ENCODE assay signal across 1 cellular context in the genomic region with DNA sequence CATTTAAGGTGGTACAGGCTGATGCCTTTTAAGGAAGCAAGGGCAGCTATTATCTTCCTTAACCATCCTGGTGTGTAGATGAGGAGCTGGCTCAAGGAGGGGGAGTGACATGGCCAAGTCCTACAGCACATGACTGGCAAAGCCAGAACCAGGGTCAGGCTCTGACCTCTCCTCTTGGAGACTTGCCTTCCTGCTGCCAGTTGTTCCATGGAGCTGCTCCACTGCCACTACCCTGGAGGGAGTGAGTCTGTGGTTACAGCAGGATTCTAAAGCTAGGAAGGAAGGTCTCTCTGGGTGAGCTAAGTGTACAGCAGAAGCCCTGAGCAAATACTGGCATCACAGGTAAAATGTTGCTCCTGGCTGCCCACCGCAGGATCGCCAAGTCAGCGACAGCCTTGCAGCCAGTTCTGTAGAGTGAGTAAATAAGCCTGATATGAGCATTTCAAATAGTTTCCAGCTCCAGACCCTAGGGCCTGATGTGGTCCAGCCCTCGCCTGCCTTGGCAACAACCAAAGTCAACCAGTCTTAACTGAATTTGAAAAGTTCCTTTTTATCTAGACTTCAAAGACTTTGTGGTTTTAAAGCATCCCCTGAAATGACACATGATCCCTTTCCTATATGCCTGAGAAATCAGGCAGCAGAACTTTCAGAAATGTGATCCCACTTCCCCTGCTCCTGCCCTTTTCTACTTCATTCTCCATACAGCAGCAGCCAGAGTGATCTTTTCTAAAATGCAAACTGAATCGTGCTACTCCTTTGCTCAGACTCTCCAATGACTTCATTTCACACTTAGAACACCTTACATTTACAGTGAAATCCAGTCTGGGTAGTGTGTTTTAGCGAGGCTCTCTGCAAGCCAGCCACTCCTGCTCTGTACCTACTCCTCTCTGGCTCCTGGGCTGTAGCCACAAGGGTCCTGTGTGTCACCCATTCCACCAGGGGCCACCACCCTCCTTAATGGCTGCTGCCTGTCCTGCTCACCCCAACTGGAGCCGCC.
TF ChIP-seq lines count a peak whose summit lies in the region.

No MANE protein-coding gene starts in this region.

TF ChIP-seq in GM23338, 12 proteins besides CTCF, POLR2A, EP300 and RAD21 (continued from another document):
- TF ChIP-seq, protein P1, sequence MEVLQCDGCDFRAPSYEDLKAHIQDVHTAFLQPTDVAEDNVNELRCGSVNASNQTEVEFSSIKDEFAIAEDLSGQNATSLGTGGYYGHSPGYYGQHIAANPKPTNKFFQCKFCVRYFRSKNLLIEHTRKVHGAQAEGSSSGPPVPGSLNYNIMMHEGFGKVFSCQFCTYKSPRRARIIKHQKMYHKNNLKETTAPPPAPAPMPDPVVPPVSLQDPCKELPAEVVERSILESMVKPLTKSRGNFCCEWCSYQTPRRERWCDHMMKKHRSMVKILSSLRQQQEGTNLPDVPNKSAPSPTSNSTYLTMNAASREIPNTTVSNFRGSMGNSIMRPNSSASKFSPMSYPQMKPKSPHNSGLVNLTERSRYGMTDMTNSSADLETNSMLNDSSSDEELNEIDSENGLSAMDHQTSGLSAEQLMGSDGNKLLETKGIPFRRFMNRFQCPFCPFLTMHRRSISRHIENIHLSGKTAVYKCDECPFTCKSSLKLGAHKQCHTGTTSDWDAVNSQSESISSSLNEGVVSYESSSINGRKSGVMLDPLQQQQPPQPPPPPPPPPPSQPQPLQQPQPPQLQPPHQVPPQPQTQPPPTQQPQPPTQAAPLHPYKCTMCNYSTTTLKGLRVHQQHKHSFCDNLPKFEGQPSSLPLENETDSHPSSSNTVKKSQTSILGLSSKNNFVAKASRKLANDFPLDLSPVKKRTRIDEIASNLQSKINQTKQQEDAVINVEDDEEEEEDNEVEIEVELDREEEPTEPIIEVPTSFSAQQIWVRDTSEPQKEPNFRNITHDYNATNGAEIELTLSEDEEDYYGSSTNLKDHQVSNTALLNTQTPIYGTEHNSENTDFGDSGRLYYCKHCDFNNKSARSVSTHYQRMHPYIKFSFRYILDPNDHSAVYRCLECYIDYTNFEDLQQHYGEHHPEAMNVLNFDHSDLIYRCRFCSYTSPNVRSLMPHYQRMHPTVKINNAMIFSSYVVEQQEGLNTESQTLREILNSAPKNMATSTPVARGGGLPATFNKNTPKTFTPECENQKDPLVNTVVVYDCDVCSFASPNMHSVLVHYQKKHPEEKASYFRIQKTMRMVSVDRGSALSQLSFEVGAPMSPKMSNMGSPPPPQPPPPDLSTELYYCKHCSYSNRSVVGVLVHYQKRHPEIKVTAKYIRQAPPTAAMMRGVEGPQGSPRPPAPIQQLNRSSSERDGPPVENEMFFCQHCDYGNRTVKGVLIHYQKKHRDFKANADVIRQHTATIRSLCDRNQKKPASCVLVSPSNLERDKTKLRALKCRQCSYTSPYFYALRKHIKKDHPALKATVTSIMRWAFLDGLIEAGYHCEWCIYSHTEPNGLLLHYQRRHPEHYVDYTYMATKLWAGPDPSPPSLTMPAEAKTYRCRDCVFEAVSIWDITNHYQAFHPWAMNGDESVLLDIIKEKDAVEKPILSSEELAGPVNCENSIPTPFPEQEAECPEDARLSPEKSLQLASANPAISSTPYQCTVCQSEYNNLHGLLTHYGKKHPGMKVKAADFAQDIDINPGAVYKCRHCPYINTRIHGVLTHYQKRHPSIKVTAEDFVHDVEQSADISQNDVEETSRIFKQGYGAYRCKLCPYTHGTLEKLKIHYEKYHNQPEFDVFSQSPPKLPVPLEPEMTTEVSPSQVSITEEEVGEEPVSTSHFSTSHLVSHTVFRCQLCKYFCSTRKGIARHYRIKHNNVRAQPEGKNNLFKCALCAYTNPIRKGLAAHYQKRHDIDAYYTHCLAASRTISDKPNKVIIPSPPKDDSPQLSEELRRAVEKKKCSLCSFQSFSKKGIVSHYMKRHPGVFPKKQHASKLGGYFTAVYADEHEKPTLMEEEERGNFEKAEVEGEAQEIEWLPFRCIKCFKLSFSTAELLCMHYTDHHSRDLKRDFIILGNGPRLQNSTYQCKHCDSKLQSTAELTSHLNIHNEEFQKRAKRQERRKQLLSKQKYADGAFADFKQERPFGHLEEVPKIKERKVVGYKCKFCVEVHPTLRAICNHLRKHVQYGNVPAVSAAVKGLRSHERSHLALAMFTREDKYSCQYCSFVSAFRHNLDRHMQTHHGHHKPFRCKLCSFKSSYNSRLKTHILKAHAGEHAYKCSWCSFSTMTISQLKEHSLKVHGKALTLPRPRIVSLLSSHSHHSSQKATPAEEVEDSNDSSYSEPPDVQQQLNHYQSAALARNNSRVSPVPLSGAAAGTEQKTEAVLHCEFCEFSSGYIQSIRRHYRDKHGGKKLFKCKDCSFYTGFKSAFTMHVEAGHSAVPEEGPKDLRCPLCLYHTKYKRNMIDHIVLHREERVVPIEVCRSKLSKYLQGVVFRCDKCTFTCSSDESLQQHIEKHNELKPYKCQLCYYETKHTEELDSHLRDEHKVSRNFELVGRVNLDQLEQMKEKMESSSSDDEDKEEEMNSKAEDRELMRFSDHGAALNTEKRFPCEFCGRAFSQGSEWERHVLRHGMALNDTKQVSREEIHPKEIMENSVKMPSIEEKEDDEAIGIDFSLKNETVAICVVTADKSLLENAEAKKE (CRISPR knock-in tag; IDR thresholded peaks at IDR 0.05) = no peak
- TF ChIP-seq, protein P2, sequence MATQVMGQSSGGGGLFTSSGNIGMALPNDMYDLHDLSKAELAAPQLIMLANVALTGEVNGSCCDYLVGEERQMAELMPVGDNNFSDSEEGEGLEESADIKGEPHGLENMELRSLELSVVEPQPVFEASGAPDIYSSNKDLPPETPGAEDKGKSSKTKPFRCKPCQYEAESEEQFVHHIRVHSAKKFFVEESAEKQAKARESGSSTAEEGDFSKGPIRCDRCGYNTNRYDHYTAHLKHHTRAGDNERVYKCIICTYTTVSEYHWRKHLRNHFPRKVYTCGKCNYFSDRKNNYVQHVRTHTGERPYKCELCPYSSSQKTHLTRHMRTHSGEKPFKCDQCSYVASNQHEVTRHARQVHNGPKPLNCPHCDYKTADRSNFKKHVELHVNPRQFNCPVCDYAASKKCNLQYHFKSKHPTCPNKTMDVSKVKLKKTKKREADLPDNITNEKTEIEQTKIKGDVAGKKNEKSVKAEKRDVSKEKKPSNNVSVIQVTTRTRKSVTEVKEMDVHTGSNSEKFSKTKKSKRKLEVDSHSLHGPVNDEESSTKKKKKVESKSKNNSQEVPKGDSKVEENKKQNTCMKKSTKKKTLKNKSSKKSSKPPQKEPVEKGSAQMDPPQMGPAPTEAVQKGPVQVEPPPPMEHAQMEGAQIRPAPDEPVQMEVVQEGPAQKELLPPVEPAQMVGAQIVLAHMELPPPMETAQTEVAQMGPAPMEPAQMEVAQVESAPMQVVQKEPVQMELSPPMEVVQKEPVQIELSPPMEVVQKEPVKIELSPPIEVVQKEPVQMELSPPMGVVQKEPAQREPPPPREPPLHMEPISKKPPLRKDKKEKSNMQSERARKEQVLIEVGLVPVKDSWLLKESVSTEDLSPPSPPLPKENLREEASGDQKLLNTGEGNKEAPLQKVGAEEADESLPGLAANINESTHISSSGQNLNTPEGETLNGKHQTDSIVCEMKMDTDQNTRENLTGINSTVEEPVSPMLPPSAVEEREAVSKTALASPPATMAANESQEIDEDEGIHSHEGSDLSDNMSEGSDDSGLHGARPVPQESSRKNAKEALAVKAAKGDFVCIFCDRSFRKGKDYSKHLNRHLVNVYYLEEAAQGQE (IDR thresholded peaks at IDR 0.05; ENCODE audit: unreplicated experiment) = no peak
- TF ChIP-seq ZNF331 (CRISPR knock-in tag; IDR thresholded peaks at IDR 0.05; ENCODE audit: low read depth) = no peak
- no peak for TF ChIP-seq STAT1 (IDR thresholded peaks at IDR 0.05; ENCODE audit: unreplicated experiment)
